Comparison of ENCODE assay signal across 9 cellular contexts in the genomic region with DNA sequence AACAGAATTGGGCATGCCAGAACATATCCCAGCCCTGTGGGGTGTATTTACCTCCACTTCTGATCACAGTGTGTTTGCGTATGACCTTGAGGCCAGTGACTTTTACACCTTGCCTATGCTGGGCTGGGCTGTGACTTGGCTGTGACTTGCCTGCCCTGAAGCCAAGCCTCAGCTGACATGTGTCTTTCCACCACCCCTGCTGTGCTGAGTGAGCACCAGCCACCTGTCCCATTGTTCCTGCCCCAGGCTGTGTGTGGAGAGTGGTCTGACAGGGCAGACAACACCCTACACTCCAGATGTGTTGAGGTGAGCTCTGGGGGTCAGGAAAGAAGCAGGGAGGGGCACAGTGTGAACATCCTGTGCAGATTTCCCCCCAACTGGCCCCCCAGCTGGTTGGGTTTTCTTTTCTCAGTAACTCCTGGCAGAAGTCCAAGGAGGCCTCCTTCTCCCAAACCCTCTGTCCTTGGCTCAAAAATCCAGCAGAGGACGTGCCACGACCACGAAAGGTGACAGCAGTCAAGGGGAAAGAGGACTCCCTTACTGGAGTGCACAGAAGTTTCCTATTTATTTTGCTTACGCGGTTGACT. TPM values are rescaled to one million over a fixed set of nuclear protein-coding genes. Genes with fewer than 3 reads are reported as not detected.
DNase-seq lines count a peak whose midpoint lies in the region; FAIRE-seq and TF ChIP-seq lines count a peak whose summit lies in the region.
"Had no signal": no experiment of that assay in that cellular context is flagged by ENCODE, and none has a peak within 500 bp of the region (broad histone marks: within the 10 kb centered on the region; RNA-seq: fewer than 3 reads in every experiment).

No MANE protein-coding gene starts in this region.

- no peak overlapping the region for H3K4me3 ChIP-seq in endothelial cell of umbilical vein (replicated peaks in 1 of 3; ENCODE audit: insufficient read depth in 1 of 3, low read depth in 1 of 3, low read length in 3 of 3)
- H3K4me3 ChIP-seq in CD4-positive, alpha-beta memory T cell (ENCODE audit: low read length in 2 of 2): no peak overlapping the region

- H3K27ac Mint-ChIP-seq in CD4-positive, alpha-beta memory T cell: no peak overlapping the region
- H3K27ac Mint-ChIP-seq: activated B cell treated with CpG ODN at 0.5 μM for 24 hours had no signal

- H3K27me3 ChIP-seq in endothelial cell of umbilical vein (ENCODE audit: control insufficient read depth in 2 of 2, insufficient read depth in 2 of 2, low read length in 2 of 2): no peaks in the 10 kb centered on the region
- no peaks in the 10 kb centered on the region for H3K27me3 ChIP-seq in CD4-positive, alpha-beta memory T cell (ENCODE audit: insufficient read depth, low read length)

- no peak for TF ChIP-seq POLR2A in endothelial cell of umbilical vein (IDR thresholded peaks at IDR 0.05; ENCODE audit: low read depth, low read length)

- FAIRE-seq in endothelial cell of umbilical vein (lab: Jason Lieb, UNC): no peak

- DNase-seq in NCI-H2227 (lab: John Stamatoyannopoulos, UW; ENCODE audit: unreplicated experiment) (peak; percentile 28), NCI-H2227 treated with DMSO at 0.1 percent for 48 hours (lab: John Stamatoyannopoulos, UW) (no peak), NCI-H446 treated with DMSO at 0.1 percent for 48 hours (lab: John Stamatoyannopoulos, UW) (peak; percentile 68), endothelial cell of umbilical vein (ENCODE audit: low read depth, low spot score) (peak; percentile 16), renal cortical epithelial cell (ENCODE audit: low read depth) (peak; percentile 50), mucosa of gallbladder (ENCODE audit: low spot score) (no peak), NCI-H1930 (lab: John Stamatoyannopoulos, UW) (no peak)
- DNase-seq in CD4-positive, alpha-beta memory T cell: no peak
- DNase-seq: activated B cell treated with CpG ODN at 0.5 μM for 24 hours had no signal

- dilution Hi-C loops in endothelial cell of umbilical vein (cut with MboI; ENCODE audit: extremely low pct_ligation_motif_present, low sequenced_read_pairs): no loop called here

- no peaks in the 10 kb centered on the region for H3K36me3 ChIP-seq in endothelial cell of umbilical vein (ENCODE audit: control insufficient read depth in 2 of 2, extremely low read depth in 1 of 2, insufficient read depth in 2 of 2, low read length in 2 of 2)
- no peaks in the 10 kb centered on the region for H3K36me3 ChIP-seq in CD4-positive, alpha-beta memory T cell (ENCODE audit: insufficient read depth, low read length)

- H3K4me3 Mint-ChIP-seq in CD4-positive, alpha-beta memory T cell: no peak overlapping the region
- H3K4me3 Mint-ChIP-seq: activated B cell treated with CpG ODN at 0.5 μM for 24 hours had no signal

- peak in 1 of 2 donors; percentile 11 for TF ChIP-seq CTCF in endothelial cell of umbilical vein (IDR thresholded peaks at IDR 0.05; ENCODE audit: extremely low read depth in 1 of 2, insufficient read depth in 1 of 2, low read depth in 1 of 2, low read length in 2 of 2)

- H3K27me3 Mint-ChIP-seq in CD4-positive, alpha-beta memory T cell: peaks cover 14 to 24% of the 10 kb centered on the region in 2 donors

- no peaks in the 10 kb centered on the region for H3K9me3 Mint-ChIP-seq in CD4-positive, alpha-beta memory T cell
- H3K9me3 Mint-ChIP-seq: activated B cell treated with CpG ODN at 0.5 μM for 24 hours had no signal

- no peaks in the 10 kb centered on the region for H3K79me2 ChIP-seq in endothelial cell of umbilical vein (ENCODE audit: control insufficient read depth, insufficient read depth, low read length)

- intact Hi-C loops in endothelial cell of umbilical vein (cut with micrococcal nuclease): loop anchor here (2.0 to 5.0 kb wide), 2 partner anchors 72 to 259 kb away; no protein-coding TSS in a partner anchor
- intact Hi-C loops in CD4-positive, alpha-beta memory T cell (cut with micrococcal nuclease): no loop called here

- no peaks in the 10 kb centered on the region for H3K36me3 Mint-ChIP-seq in CD4-positive, alpha-beta memory T cell

- CTCF ChIA-PET in endothelial cell of umbilical vein (lab: Charles Lee): interaction anchor here (1.5 kb wide), 1 partner anchor 46 kb away, joined by 3 read pairs; no protein-coding TSS in a partner anchor
- CTCF ChIA-PET in CD4-positive, alpha-beta memory T cell (lab: Charles Lee; ENCODE audit: partially characterized antibody): no interaction called here

- H3K4me1 ChIP-seq in endothelial cell of umbilical vein (ENCODE audit: control insufficient read depth, extremely low read depth, insufficient read depth, low read length): peaks cover 2% of the 10 kb centered on the region
- H3K4me1 ChIP-seq in CD4-positive, alpha-beta memory T cell (ENCODE audit: insufficient read depth, low read length): no peaks in the 10 kb centered on the region

- H2AFZ ChIP-seq in endothelial cell of umbilical vein (ENCODE audit: low read depth, low read length): no peak overlapping the region

- H3K27ac ChIP-seq in endothelial cell of umbilical vein (ENCODE audit: insufficient read depth, low read depth, low read length): no peak overlapping the region
- no peak overlapping the region for H3K27ac ChIP-seq in CD4-positive, alpha-beta memory T cell (ENCODE audit: low read depth, low read length)

- no peaks in the 10 kb centered on the region for H4K20me1 ChIP-seq in endothelial cell of umbilical vein (replicated peaks; ENCODE audit: control insufficient read depth, extremely low read depth, insufficient read depth, low read length)

- POLR2A ChIA-PET in endothelial cell of umbilical vein (lab: Charles Lee): no interaction called here
- POLR2A ChIA-PET in CD4-positive, alpha-beta memory T cell (lab: Charles Lee; ENCODE audit: partially characterized antibody): no interaction called here

- H3K9ac ChIP-seq in endothelial cell of umbilical vein (replicated peaks; ENCODE audit: extremely low read depth, insufficient read depth, low read length): no peak overlapping the region

- no TSS peak for BruUV-seq in endothelial cell of umbilical vein (replicated peaks; lab: Mats Ljungman, UMichigan)

- no peaks in the 10 kb centered on the region for H3K9me1 ChIP-seq in endothelial cell of umbilical vein (replicated peaks; ENCODE audit: control insufficient read depth, extremely low read depth, insufficient read depth, low read length)

- no peaks in the 10 kb centered on the region for H3K9me3 ChIP-seq in endothelial cell of umbilical vein (replicated peaks; ENCODE audit: control insufficient read depth, insufficient read depth, low read length)
- no peaks in the 10 kb centered on the region for H3K9me3 ChIP-seq in CD4-positive, alpha-beta memory T cell (ENCODE audit: control insufficient read depth in 1 of 2, low read length in 2 of 2)

- H3K4me1 Mint-ChIP-seq in CD4-positive, alpha-beta memory T cell: peaks cover 0 to 7% (median 0%) of the 10 kb centered on the region in 4 donors

- no peak overlapping the region for H3K4me2 ChIP-seq in endothelial cell of umbilical vein (ENCODE audit: insufficient read depth, low read length)

TF ChIP-seq in endothelial cell of umbilical vein, 7 proteins besides CTCF, POLR2A, EP300 and RAD21:
- TF ChIP-seq GATA2 (IDR thresholded peaks at IDR 0.05; ENCODE audit: insufficient read depth, insufficient read length, low read depth, low read length) (no peak), MYC (IDR thresholded peaks at IDR 0.05; ENCODE audit: low read depth, low read length) (no peak), JUN (IDR thresholded peaks at IDR 0.05; ENCODE audit: borderline replicate concordance, insufficient read depth, insufficient read length, low read depth) (no peak), POLR2AphosphoS5 (IDR thresholded peaks at IDR 0.05; ENCODE audit: insufficient read depth, low read depth, low read length) (no peak), FOS (IDR thresholded peaks at IDR 0.05; ENCODE audit: borderline replicate concordance, insufficient read depth, low read length) (no peak), EZH2 (IDR thresholded peaks at IDR 0.05; ENCODE audit: borderline replicate concordance, low read depth, low read length, severe bottlenecking) (no peak)
- TF ChIP-seq, protein P1, sequence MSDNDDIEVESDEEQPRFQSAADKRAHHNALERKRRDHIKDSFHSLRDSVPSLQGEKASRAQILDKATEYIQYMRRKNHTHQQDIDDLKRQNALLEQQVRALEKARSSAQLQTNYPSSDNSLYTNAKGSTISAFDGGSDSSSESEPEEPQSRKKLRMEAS (IDR thresholded peaks at IDR 0.05; ENCODE audit: insufficient read depth, insufficient read length): no peak

RNA-seq across cellular contexts. Expression of gene STEAP3, which starts 5.1 kb away (rescaled TPM):
- total RNA-seq in endothelial cell of umbilical vein: 12.7 and 17.4 TPM in 2 replicates
- polyA plus RNA-seq in endothelial cell of umbilical vein: 8.6 and 10.6 TPM in 2 replicates
- 6.8 and 7.0 TPM in 2 replicates for polyA plus RNA-seq in endothelial cell of umbilical vein (2011; cell fraction: cytosol; rRNA removed)
- polyA plus RNA-seq in endothelial cell of umbilical vein (2011; cell fraction: nucleus; rRNA removed): 7.4 and 7.9 TPM in 2 replicates
- 21.2 and 25.6 TPM in 2 replicates for polyA plus RNA-seq in endothelial cell of umbilical vein (2012)
- polyA minus RNA-seq in endothelial cell of umbilical vein: 7.0 and 8.4 TPM in 2 replicates
- polyA minus RNA-seq in endothelial cell of umbilical vein (2011; cell fraction: cytosol; rRNA and poly(A)+ RNA removed): 9.5 TPM
- polyA minus RNA-seq in endothelial cell of umbilical vein (2011; cell fraction: nucleus; rRNA and poly(A)+ RNA removed): 4.7 and 5.1 TPM in 2 replicates
- total RNA-seq in renal cortical epithelial cell: 18.9 and 24.5 TPM in 2 replicates
- 9.3 TPM for total RNA-seq in mucosa of gallbladder
- under 1 TPM in 1 of 2 experiments, not detected in 1; 0.32 TPM for total RNA-seq in CD4-positive, alpha-beta memory T cell
- not detected for polyA plus RNA-seq in CD4-positive, alpha-beta memory T cell

Comparison
In these comparisons a context has a peak if more than half of its experiments do, and no peak if none do; other contexts are left out.
1. DNase-seq: peak in NCI-H2227 (single experiment), NCI-H446 treated with DMSO at 0.1 percent for 48 hours (single experiment), endothelial cell of umbilical vein (single experiment) and renal cortical epithelial cell (single experiment); none in NCI-H2227 treated with DMSO at 0.1 percent for 48 hours (single experiment), mucosa of gallbladder (single experiment), CD4-positive, alpha-beta memory T cell (0 of 5) and NCI-H1930 (0 of 2).